Comparison of ENCODE assay signal across 9 cellular contexts in the genomic region with DNA sequence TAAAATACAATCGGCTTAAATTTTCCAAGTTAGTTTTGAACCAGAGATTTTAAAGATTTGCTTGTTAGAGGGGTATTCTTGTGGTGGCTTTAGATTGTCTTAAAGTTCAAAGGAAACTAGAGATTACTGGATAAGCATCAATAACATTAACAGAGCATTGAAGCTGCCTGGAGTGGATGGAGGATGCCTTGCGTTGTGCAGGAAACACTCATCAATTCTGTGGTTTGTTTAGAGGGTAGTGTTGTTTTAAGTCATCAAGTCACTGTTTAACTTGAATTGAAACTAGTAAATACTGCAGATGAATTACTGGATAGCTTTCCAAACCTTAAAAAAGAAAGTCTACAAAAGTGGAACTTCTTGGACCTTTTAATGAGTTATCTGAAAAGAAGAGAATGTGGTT.
DNase-seq lines count a peak whose midpoint lies in the region; ATAC-seq lines count a peak whose summit lies in the region.
"Had no signal": no experiment of that assay in that cellular context is flagged by ENCODE, and none has a peak within 500 bp of the region (broad histone marks: within the 10 kb centered on the region; RNA-seq: fewer than 3 reads in every experiment).

No MANE protein-coding gene starts in this region.

- peak; percentile 58 to 64 for ATAC-seq in activated T-cell treated with anti-CD3 and anti-CD28 coated beads, Interleukin-2, amount 50 U/mL, for 72 hours (replicated peaks in 1 of 2)
- peak; percentile 77 for ATAC-seq in HG02884 (IDR thresholded peaks at IDR 0.05; ENCODE audit: unreplicated experiment)

- H3K36me3 Mint-ChIP-seq in activated T-cell treated with anti-CD3 and anti-CD28 coated beads, Interleukin-2, amount 50 U/mL, for 72 hours (ENCODE audit: insufficient read depth in 2 of 2), result peaks cover 8 to 17% of the 10 kb centered on the region in 2 donors

- peaks cover 91% of the 10 kb centered on the region for H3K4me1 Mint-ChIP-seq in activated T-cell treated with anti-CD3 and anti-CD28 coated beads, Interleukin-2, amount 50 U/mL, for 72 hours (ENCODE audit: low read depth)

- DNase-seq in activated T-cell treated with anti-CD3 and anti-CD28 coated beads, Interleukin-2, amount 50 U/mL, for 72 hours, result peak in 1 of 2 donors; percentile 58
- DNase-seq in activated T-cell treated with anti-CD3 and anti-CD28 coated beads for 4 hours (no peak), T-helper 2 cell (peak in 4 of 5 experiments; percentile 14 to 93 (median 46)), RKO (ENCODE audit: low spot score) (no peak), NCI-H345 (lab: John Stamatoyannopoulos, UW) (no peak), iPS-NIHi7 (ENCODE audit: extremely low spot score) (no peak)
- DNase-seq in stimulated activated naive CD4-positive, alpha-beta T cell treated with Interleukin-2 at 50 U/mL for 16 hours (lab: John Stamatoyannopoulos, UW), result peak; percentile 37
- DNase-seq: NCI-H82 had no signal

- no peaks in the 10 kb centered on the region for H3K9me3 Mint-ChIP-seq in activated T-cell treated with anti-CD3 and anti-CD28 coated beads, Interleukin-2, amount 50 U/mL, for 72 hours

- peak overlapping the region; percentile 99 for H3K27ac Mint-ChIP-seq in activated T-cell treated with anti-CD3 and anti-CD28 coated beads, Interleukin-2, amount 50 U/mL, for 72 hours

- H3K4me3 Mint-ChIP-seq in activated T-cell treated with anti-CD3 and anti-CD28 coated beads, Interleukin-2, amount 50 U/mL, for 72 hours, result peak overlapping the region; percentile 66 to 84

- H3K27me3 Mint-ChIP-seq in activated T-cell treated with anti-CD3 and anti-CD28 coated beads, Interleukin-2, amount 50 U/mL, for 72 hours (ENCODE audit: low read depth), result no peaks in the 10 kb centered on the region

Comparison
In these comparisons a context has a peak if more than half of its experiments do, and no peak if none do; other contexts are left out.
1. DNase-seq: peak in T-helper 2 cell (4 of 5) and stimulated activated naive CD4-positive, alpha-beta T cell treated with Interleukin-2 at 50 U/mL for 16 hours (single experiment); none in activated T-cell treated with anti-CD3 and anti-CD28 coated beads for 4 hours (single experiment), RKO (single experiment), NCI-H345 (single experiment) and iPS-NIHi7 (single experiment).